Comparison of ENCODE assay signal across 16 cellular contexts in the genomic region with DNA sequence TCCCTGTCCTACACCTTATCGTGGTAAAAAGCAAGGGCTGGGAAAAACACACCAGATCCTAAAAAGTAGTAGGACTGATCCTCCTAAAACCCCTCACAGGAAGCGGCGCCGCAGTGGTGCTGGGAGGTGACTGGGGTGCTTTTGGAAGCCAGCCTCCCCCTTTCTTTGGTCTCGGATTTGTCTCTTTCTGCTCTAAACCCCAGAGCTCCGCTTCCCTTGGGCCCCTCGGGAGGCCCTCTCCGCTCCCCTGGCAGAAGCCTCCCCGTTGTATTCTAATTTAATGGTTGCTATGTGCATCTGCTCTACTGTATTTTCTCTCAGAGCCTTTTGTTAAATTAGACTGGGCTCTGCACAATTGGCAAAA.
DNase-seq lines count a peak whose midpoint lies in the region; ATAC-seq and TF ChIP-seq lines count a peak whose summit lies in the region.
"Had no signal": no experiment of that assay in that cellular context is flagged by ENCODE, and none has a peak within 500 bp of the region (broad histone marks: within the 10 kb centered on the region; RNA-seq: fewer than 3 reads in every experiment).

No MANE protein-coding gene starts in this region.

- H3K4me3 Mint-ChIP-seq in HFFc6 (peak overlapping the region; percentile 63), brain (peak overlapping the region; percentile 82 to 86 (median 83))
- H3K4me3 Mint-ChIP-seq: B cell had no signal

- no peaks in the 10 kb centered on the region for H3K9me3 Mint-ChIP-seq in HFFc6
- peaks cover 0 to 3% (median 0%) of the 10 kb centered on the region in 5 experiments for H3K9me3 Mint-ChIP-seq in brain

- no peak for ATAC-seq in HG03342 (IDR thresholded peaks at IDR 0.05; ENCODE audit: unreplicated experiment)
- ATAC-seq: body of pancreas, left ventricle myocardium superior, PC-3 had no signal

- peak overlapping the region; percentile 43 for H3K4me3 ChIP-seq in skeletal muscle cell (ENCODE audit: low read depth, low read length)
- H3K4me3 ChIP-seq: body of pancreas had no signal

- H3K36me3 Mint-ChIP-seq in HFFc6 (ENCODE audit: low read depth): no peaks in the 10 kb centered on the region
- no peaks in the 10 kb centered on the region for H3K36me3 Mint-ChIP-seq in brain

- no peak for DNase-seq in HFFc6
- peak; percentile 30 for DNase-seq in iPS-NIHi11 (ENCODE audit: low spot score)
- no peak for DNase-seq in skeletal muscle cell (ENCODE audit: low read depth)
- DNase-seq in NCI-H524 (lab: John Stamatoyannopoulos, UW): no peak
- DNase-seq in KG1 (lab: John Stamatoyannopoulos, UW): no peak
- DNase-seq: activated CD4-positive, CD25-positive, alpha-beta regulatory T cell treated with anti-CD3 and anti-CD28 coated beads, Interleukin-2, amount 50 U/mL, for 72 hours; activated naive CD4-positive, alpha-beta T cell treated with Interleukin-2 at 50 U/mL for 16 hours; body of pancreas; left ventricle myocardium superior; NCI-H1930; PC-3; stimulated activated CD4-positive, alpha-beta T cell treated with anti-CD3 and anti-CD28 coated beads, Interleukin-1b, Interleukin-23, amount 100 ng/mL, for 48 hours; T-helper 9 cell had no signal

- H3K27ac Mint-ChIP-seq in HFFc6: no peak overlapping the region
- peak overlapping the region; percentile 35 to 87 (median 60) for H3K27ac Mint-ChIP-seq in brain
- H3K27ac Mint-ChIP-seq: B cell had no signal

- peaks cover 11% of the 10 kb centered on the region for H3K27me3 Mint-ChIP-seq in HFFc6 (ENCODE audit: insufficient read depth)
- peaks cover 19% of the 10 kb centered on the region for H3K27me3 Mint-ChIP-seq in brain

- H3K4me1 Mint-ChIP-seq in HFFc6 (ENCODE audit: low read depth) (peaks cover 14% of the 10 kb centered on the region), brain (peaks cover 48% of the 10 kb centered on the region)

- no peak for TF ChIP-seq CTCF in HFFc6 (IDR thresholded peaks at IDR 0.05)
- TF ChIP-seq CTCF in brain (conservative IDR thresholded peaks at IDR 0.05): peak in 1 of 2 experiments; percentile 2
